ENCODE assay signal across 17 cellular contexts in genomic region chr6:48067148-48067709, GRCh38. TPM values are rescaled to one million over a fixed set of nuclear protein-coding genes. Genes with fewer than 3 reads are reported as not detected.
DNase-seq lines count a peak whose midpoint lies in the region; ATAC-seq and TF ChIP-seq lines count a peak whose summit lies in the region.
"Had no signal": no experiment of that assay in that cellular context is flagged by ENCODE, and none has a peak within 500 bp of the region (broad histone marks: within the 10 kb centered on the region; RNA-seq: fewer than 3 reads in every experiment).

No MANE protein-coding gene starts in this region.

- no peak overlapping the region for H3K4ac ChIP-seq in IMR-90 (ENCODE audit: low read depth, low read length)

- TF ChIP-seq RAD21 in IMR-90 (IDR thresholded peaks at IDR 0.05; ENCODE audit: low read length) = no peak

- no peak overlapping the region for H4K8ac ChIP-seq in IMR-90 (ENCODE audit: low read depth in 2 of 2, low read length in 2 of 2)

- in situ Hi-C loops in IMR-90 (cut with MboI; ENCODE audit: low sequenced_read_pairs) = no loop called here

- no peak overlapping the region for H2BK120ac ChIP-seq in IMR-90 (ENCODE audit: low read depth, low read length)

- no peak overlapping the region for H2BK20ac ChIP-seq in IMR-90 (ENCODE audit: low read depth, low read length)

- H2BK5ac ChIP-seq in IMR-90 (ENCODE audit: low read depth, low read length, poor library complexity, severe bottlenecking) = no peak overlapping the region

- H3K4me3 ChIP-seq in AG10803 (ENCODE audit: low read length) = no peak overlapping the region
- no peak overlapping the region for H3K4me3 ChIP-seq in IMR-90 (ENCODE audit: insufficient read depth, low read depth, low read length)
- H3K4me3 ChIP-seq in endocrine pancreas (ENCODE audit: control insufficient read depth, insufficient read depth, low read length) = peak overlapping the region; percentile 8

- H3K14ac ChIP-seq in IMR-90 (replicated peaks; ENCODE audit: low read depth, low read length) = no peak overlapping the region

- H2AK5ac ChIP-seq in IMR-90 (ENCODE audit: low read depth, low read length) = no peak overlapping the region

- TF ChIP-seq CTCF in AG10803 (conservative IDR thresholded peaks at IDR 0.05; ENCODE audit: low read length) (no peak), IMR-90 (conservative IDR thresholded peaks at IDR 0.05; ENCODE audit: low read depth, low read length) (no peak), neural crest cell (conservative IDR thresholded peaks at IDR 0.05) (no peak)

- POLR2A ChIA-PET in IMR-90 (lab: Charles Lee; ENCODE audit: unreplicated experiment) = no interaction called here

- no peak for TF ChIP-seq POLR2A in IMR-90 (IDR thresholded peaks at IDR 0.05; ENCODE audit: low read depth, low read length)

- H4K5ac ChIP-seq in IMR-90 (ENCODE audit: low read depth, low read length) = no peak overlapping the region

- H3K4me2 ChIP-seq in IMR-90 (ENCODE audit: low read depth, low read length) = no peak overlapping the region

- no peak overlapping the region for H3K18ac ChIP-seq in IMR-90 (ENCODE audit: low read depth, low read length)

- H3K27me3 ChIP-seq in IMR-90 (ENCODE audit: control insufficient read depth, insufficient read depth, low read length) (peaks cover 10% of the 10 kb centered on the region), endocrine pancreas (ENCODE audit: control insufficient read depth, insufficient read depth, low read length) (no peaks in the 10 kb centered on the region)

- no peaks in the 10 kb centered on the region for H3K79me1 ChIP-seq in IMR-90 (ENCODE audit: low read depth in 1 of 2, low read length in 2 of 2)

- H3K9ac ChIP-seq in IMR-90 (ENCODE audit: low read depth, low read length) = no peak overlapping the region
- H3K9ac ChIP-seq in endocrine pancreas (ENCODE audit: control insufficient read depth, insufficient read depth, low read length) = no peak overlapping the region

- no peaks in the 10 kb centered on the region for H4K20me1 ChIP-seq in IMR-90 (ENCODE audit: insufficient read depth, low read length)

- dilution Hi-C loops in IMR-90 (cut with HindIII; ENCODE audit: low sequenced_read_pairs, unreplicated experiment) = no loop called here

- intact Hi-C loops in IMR-90 (cut with micrococcal nuclease) = no loop called here

- H3K36me3 ChIP-seq in IMR-90 (ENCODE audit: control insufficient read depth, insufficient read depth, low read length) (no peaks in the 10 kb centered on the region), endocrine pancreas (ENCODE audit: control insufficient read depth, insufficient read depth, low read length) (no peaks in the 10 kb centered on the region)
- H3K36me3 ChIP-seq: MG63 had no signal

- ATAC-seq in IMR-90 (ENCODE audit: low read depth) (no peak), left lobe of liver (no peak), HG03565 (IDR thresholded peaks at IDR 0.05; ENCODE audit: unreplicated experiment) (no peak)
- ATAC-seq: Right ventricle myocardium inferior had no signal

- H3K4me1 Mint-ChIP-seq in neural crest cell = peaks cover 10% of the 10 kb centered on the region

- H3K27me3 Mint-ChIP-seq in neural crest cell (ENCODE audit: low read depth) = peaks cover 51% of the 10 kb centered on the region

- no CpG with 5 or more reads among the region's 3 CpGs for WGBS in IMR-90 (ENCODE audit: extremely low coverage in 2 of 2, insufficient read length in 1 of 2), 2 experiments

- H3K36me3 Mint-ChIP-seq in neural crest cell (ENCODE audit: low read depth) = no peaks in the 10 kb centered on the region
- H3K36me3 Mint-ChIP-seq: CD4-positive, alpha-beta memory T cell had no signal

- no peak overlapping the region for H3K27ac ChIP-seq in IMR-90 (ENCODE audit: insufficient read depth, low read length)

- no peak overlapping the region for H2AK9ac ChIP-seq in IMR-90 (replicated peaks; ENCODE audit: low read depth, low read length, poor library complexity)

- H3K9me1 ChIP-seq in IMR-90 (ENCODE audit: insufficient read depth, low read length) = no peaks in the 10 kb centered on the region

- BruUV-seq in IMR-90 (replicated peaks; lab: Mats Ljungman, UMichigan) = no TSS peak

- CTCF ChIA-PET in IMR-90 (lab: Yijun Ruan, JAX) = no interaction called here

- H2AFZ ChIP-seq in IMR-90 (replicated peaks; ENCODE audit: low read length, poor library complexity) = no peak overlapping the region

- peak; percentile 23 for DNase-seq in AG10803 (ENCODE audit: low read depth)
- no peak for DNase-seq in IMR-90
- DNase-seq in neural crest cell (ENCODE audit: low read depth, low spot score) = no peak
- no peak for DNase-seq in NK-92 treated with Interleukin-12 subunit alpha and Interleukin-12 subunit beta, amount 100 ng/mL, for 24 hours (lab: John Stamatoyannopoulos, UW)
- DNase-seq in SHP77 (lab: John Stamatoyannopoulos, UW) = no peak
- DNase-seq in left lobe of liver (ENCODE audit: low spot score) = no peak
- DNase-seq: CD4-positive, alpha-beta memory T cell; DMS79 treated with DMSO at 0.1 percent for 48 hours; GF-D8; MG63; NCI-H1092 treated with DMSO at 0.1 percent for 48 hours; NCI-H2029; NCI-H510A treated with DMSO at 0.1 percent for 48 hours had no signal

- no peak overlapping the region for H3K27ac Mint-ChIP-seq in neural crest cell (ENCODE audit: unreplicated experiment)
- H3K27ac Mint-ChIP-seq: CD4-positive, alpha-beta memory T cell; GM23338 had no signal

- H3K4me1 ChIP-seq in IMR-90 (ENCODE audit: control insufficient read depth, insufficient read depth, low read length) = peaks cover 7% of the 10 kb centered on the region
- H3K4me1 ChIP-seq in endocrine pancreas (ENCODE audit: control insufficient read depth, insufficient read depth, low read length) = peaks cover 6% of the 10 kb centered on the region

- H3K9me3 ChIP-seq in IMR-90 (ENCODE audit: control insufficient read depth, insufficient read depth, low read length) (no peaks in the 10 kb centered on the region), endocrine pancreas (ENCODE audit: control insufficient read depth, low read length) (no peaks in the 10 kb centered on the region)
- H3K9me3 ChIP-seq: MG63 had no signal

- H3K23ac ChIP-seq in IMR-90 (ENCODE audit: low read depth, low read length) = no peak overlapping the region

- H2BK15ac ChIP-seq in IMR-90 (ENCODE audit: low read depth, low read length) = no peak overlapping the region

- no peak overlapping the region for H4K91ac ChIP-seq in IMR-90 (ENCODE audit: insufficient read depth, low read depth, low read length)

- H3K56ac ChIP-seq in IMR-90 (ENCODE audit: extremely low read depth, insufficient read depth, low read length) = no peak overlapping the region

- peak overlapping the region; percentile 8 for H3K4me3 Mint-ChIP-seq in neural crest cell
- H3K4me3 Mint-ChIP-seq: CD4-positive, alpha-beta memory T cell had no signal

- H3K9me3 Mint-ChIP-seq in neural crest cell = no peaks in the 10 kb centered on the region
- H3K9me3 Mint-ChIP-seq: GM23338 had no signal

TF ChIP-seq in IMR-90, 13 proteins besides CTCF, POLR2A, EP300 and RAD21:
- TF ChIP-seq RFX5 (IDR thresholded peaks at IDR 0.05; ENCODE audit: low read depth, low read length) (no peak), MAFK (IDR thresholded peaks at IDR 0.05; ENCODE audit: low read depth, low read length) (peak; percentile 97)

RNA-seq across cellular contexts. Expression of gene PTCHD4, which starts 43.8 kb away (rescaled TPM):
- total RNA-seq in IMR-90 (2012; rRNA removed) (0.72 and 1.1 TPM in 2 replicates), neural crest cell (1.2 and 1.4 TPM in 2 replicates), left lobe of liver (0.18 TPM)
- polyA plus RNA-seq in IMR-90 (2012; rRNA removed) = 0.36 and 0.53 TPM in 2 replicates
- 0.08 and 0.27 TPM in 2 replicates for polyA plus RNA-seq in IMR-90 (2012; cell fraction: cytosol; rRNA removed)
- polyA plus RNA-seq in IMR-90 (2012; cell fraction: nucleus; rRNA removed; ENCODE audit: low replicate concordance) = 0.14 and 0.46 TPM in 2 replicates
- total RNA-seq: CD4-positive, alpha-beta memory T cell had no signal
- polyA plus RNA-seq: CD4-positive, alpha-beta memory T cell had no signal
